ENCODE assay signal across 8 cellular contexts in genomic region chr15:78859971-78860733, GRCh38. TPM values are rescaled to one million over a fixed set of nuclear protein-coding genes. Genes with fewer than 3 reads are reported as not detected.
A peak's percentile ranks its signal among the peaks of the same experiment; 100 is the strongest.
DNase-seq lines count a peak whose midpoint lies in the region; ATAC-seq lines count a peak whose summit lies in the region.

No MANE protein-coding gene starts in this region.

- H3K27me3 Mint-ChIP-seq in activated CD4-positive, alpha-beta memory T cell treated with anti-CD3 and anti-CD28 coated beads, Interleukin-2, amount 10 ng/mL, durations not matched to agents 7 days and 5 days = no peaks in the 10 kb centered on the region
- no peaks in the 10 kb centered on the region for H3K27me3 Mint-ChIP-seq in memory B cell

- DNase-seq in Right ventricle myocardium inferior (ENCODE audit: missing footprints) (peak; percentile 79), cardiac septum (ENCODE audit: low spot score) (no peak), NCI-H748 (lab: John Stamatoyannopoulos, UW; ENCODE audit: unreplicated experiment) (peak; percentile 86), memory B cell (ENCODE audit: low spot score in 2 of 2) (peak; percentile 64)
- peak; percentile 80 for DNase-seq in activated CD4-positive, alpha-beta memory T cell treated with anti-CD3 and anti-CD28 coated beads, Interleukin-2, amount 10 ng/mL, durations not matched to agents 7 days and 5 days
- DNase-seq in effector CD8-positive, alpha-beta T cell (lab: John Stamatoyannopoulos, UW) = peak; percentile 35
- peak; percentile 58 to 63 (median 62) for DNase-seq in stimulated activated CD4-positive, alpha-beta T cell treated with anti-CD3 and anti-CD28 coated beads, TNF-alpha, amount 100 ng/mL, for 4 hours (ENCODE audit: low read depth in 3 of 3)

- peak overlapping the region; percentile 66 for H3K4me3 Mint-ChIP-seq in activated CD4-positive, alpha-beta memory T cell treated with anti-CD3 and anti-CD28 coated beads, Interleukin-2, amount 10 ng/mL, durations not matched to agents 7 days and 5 days
- peak overlapping the region; percentile 75 for H3K4me3 Mint-ChIP-seq in memory B cell

- H3K4me1 Mint-ChIP-seq in activated CD4-positive, alpha-beta memory T cell treated with anti-CD3 and anti-CD28 coated beads, Interleukin-2, amount 10 ng/mL, durations not matched to agents 7 days and 5 days = peaks cover 7% of the 10 kb centered on the region
- peaks cover 6% of the 10 kb centered on the region for H3K4me1 Mint-ChIP-seq in memory B cell

- H3K9me3 Mint-ChIP-seq in activated CD4-positive, alpha-beta memory T cell treated with anti-CD3 and anti-CD28 coated beads, Interleukin-2, amount 10 ng/mL, durations not matched to agents 7 days and 5 days = no peaks in the 10 kb centered on the region
- H3K9me3 Mint-ChIP-seq in memory B cell = no peaks in the 10 kb centered on the region

- peak overlapping the region; percentile 69 for H3K27ac Mint-ChIP-seq in activated CD4-positive, alpha-beta memory T cell treated with anti-CD3 and anti-CD28 coated beads, Interleukin-2, amount 10 ng/mL, durations not matched to agents 7 days and 5 days
- H3K27ac Mint-ChIP-seq in memory B cell = peak overlapping the region; percentile 97

- POLR2A ChIA-PET in activated CD4-positive, alpha-beta memory T cell treated with anti-CD3 and anti-CD28 coated beads, Interleukin-2, amount 10 ng/mL, durations not matched to agents 7 days and 5 days (lab: Charles Lee) = interaction anchor here (1.0 to 3.9 kb wide), 3 partner anchors 12 to 17 kb away, joined by 3 to 20 read pairs (median 6); partner anchors contain the start of gene MORF4L1

- intact Hi-C loops in Right ventricle myocardium inferior (cut with DNase I) = no loop called here
- intact Hi-C loops in cardiac septum (cut with DNase I) = no loop called here

- H3K36me3 Mint-ChIP-seq in activated CD4-positive, alpha-beta memory T cell treated with anti-CD3 and anti-CD28 coated beads, Interleukin-2, amount 10 ng/mL, durations not matched to agents 7 days and 5 days (ENCODE audit: low read depth) = no peaks in the 10 kb centered on the region
- H3K36me3 Mint-ChIP-seq in memory B cell = no peaks in the 10 kb centered on the region

- ATAC-seq in Right ventricle myocardium inferior (peak; percentile 92), HG03196 (IDR thresholded peaks at IDR 0.05; ENCODE audit: unreplicated experiment) (peak; percentile 79), memory B cell (ENCODE audit: low read depth) (peak; percentile 89)

- CTCF ChIA-PET in activated CD4-positive, alpha-beta memory T cell treated with anti-CD3 and anti-CD28 coated beads, Interleukin-2, amount 10 ng/mL, durations not matched to agents 7 days and 5 days (lab: Charles Lee) = interaction anchor here (0.7 to 1.9 kb wide), 9 partner anchors 12 to 1303 kb away, joined by 3 to 7 read pairs (median 4); partner anchors contain the start of genes MORF4L1 and PSMA4

RNA-seq across cellular contexts. Expression of gene MORF4L1, which starts 12.5 kb away (rescaled TPM):
- total RNA-seq in Right ventricle myocardium inferior (333 TPM), cardiac septum (335 TPM)
- 100 to 1,000 TPM; 278 to 280 TPM for total RNA-seq in activated CD4-positive, alpha-beta memory T cell treated with anti-CD3 and anti-CD28 coated beads, Interleukin-2, amount 10 ng/mL, durations not matched to agents 7 days and 5 days

RNA-seq across cellular contexts. Expression of gene ADAMTS7, which starts 48.9 kb away (rescaled TPM):
- total RNA-seq in Right ventricle myocardium inferior (32.1 TPM), cardiac septum (17.8 TPM)
- total RNA-seq in activated CD4-positive, alpha-beta memory T cell treated with anti-CD3 and anti-CD28 coated beads, Interleukin-2, amount 10 ng/mL, durations not matched to agents 7 days and 5 days = under 1 TPM; 0.35 to 0.43 TPM

Comparison
In these comparisons a context has a peak if more than half of its experiments do, and no peak if none do; other contexts are left out.
1. RNA of gene ADAMTS7, which starts 48.9 kb away (total RNA-seq): 32.1 TPM in Right ventricle myocardium inferior (single experiment) and 17.8 TPM in cardiac septum (single experiment); 0.35 to 0.43 TPM in activated CD4-positive, alpha-beta memory T cell treated with anti-CD3 and anti-CD28 coated beads, Interleukin-2, amount 10 ng/mL, durations not matched to agents 7 days and 5 days; every median in the first group is over 10 times any median in the second.
2. Peak in every context shown above with its lines, with median percentiles within 50 percentile points of each other: ATAC-seq.